ENCODE assay signal across 23 cellular contexts in genomic region chr2:74378007-74378406, GRCh38. TPM values are rescaled to one million over a fixed set of nuclear protein-coding genes. Genes with fewer than 3 reads are reported as not detected.
"Had no signal": no experiment of that assay in that cellular context is flagged by ENCODE, and none has a peak within 500 bp of the region (broad histone marks: within the 10 kb centered on the region; RNA-seq: fewer than 3 reads in every experiment).

No MANE protein-coding gene starts in this region.

- H3K27me3 ChIP-seq: pancreas, right lobe of liver, stomach, testis, tibial artery had no signal

- H3K4me3 Mint-ChIP-seq: nephron progenitor cell, type B pancreatic cell had no signal

- H3K4me2 ChIP-seq: smooth muscle cell had no signal

- H3K4me3 ChIP-seq: lower lobe of right lung, pancreas, right lobe of liver, smooth muscle cell, stomach, testis, tibial artery had no signal

- H3K9me3 Mint-ChIP-seq: naive thymus-derived CD8-positive, alpha-beta T cell; nephron progenitor cell; type B pancreatic cell had no signal

- H3K9me3 ChIP-seq: lower lobe of right lung, pancreas, right lobe of liver, stomach, testis, tibial artery had no signal

- H3K27me3 Mint-ChIP-seq: naive thymus-derived CD8-positive, alpha-beta T cell; type B pancreatic cell had no signal

- DNase-seq: cerebellar nuclear complex; cortex of kidney; effector CD4-positive, alpha-beta T cell; head of caudate nucleus; left ventricle myocardium superior; lower lobe of right lung; naive thymus-derived CD8-positive, alpha-beta T cell; nephron progenitor cell; occipital lobe; pancreas; retina; right lobe of liver; stimulated activated CD4-positive, alpha-beta T cell treated with anti-CD3 and anti-CD28 coated beads, Interleukin-12 subunit alpha, Interleukin-12 subunit beta, amount 100 ng/mL, for 4 hours; stimulated activated CD4-positive, alpha-beta T cell treated with anti-CD3 and anti-CD28 coated beads, Interleukin-1b, Interleukin-23, amount 100 ng/mL, for 48 hours; stimulated activated CD4-positive, alpha-beta T cell treated with anti-CD3 and anti-CD28 coated beads, Interleukin-4, amount 100 ng/mL, for 1 hour; stimulated activated CD8-positive, alpha-beta memory T cell treated with anti-CD3 and anti-CD28 coated beads, Interleukin-4, amount 100 ng/mL, for 48 hours; stimulated activated naive CD4-positive, alpha-beta T cell treated with Interleukin-2 at 50 U/mL for 16 hours; stomach; testis; tibial artery had no signal

- ATAC-seq: left ventricle myocardium superior; lower lobe of right lung; naive thymus-derived CD8-positive, alpha-beta T cell; pancreas; right lobe of liver had no signal

- H3K27ac ChIP-seq: lower lobe of right lung, pancreas, right lobe of liver, stomach, testis, tibial artery had no signal

- H3K27ac Mint-ChIP-seq: nephron progenitor cell, type B pancreatic cell had no signal

RNA-seq across cellular contexts. Expression of gene SLC4A5, which starts 34.8 kb away (rescaled TPM):
- total RNA-seq: pulmonary artery endothelial cell had no signal
